Comparison of ENCODE assay signal across 22 cellular contexts in genomic region chrX:18946157-18946556, GRCh38.
"Had no signal": no experiment of that assay in that cellular context is flagged by ENCODE, and none has a peak within 500 bp of the region (broad histone marks: within the 10 kb centered on the region; RNA-seq: fewer than 3 reads in every experiment).

No MANE protein-coding gene starts in this region.

- H3K4me1 ChIP-seq: body of pancreas, left lung, tibial artery, uterus had no signal

- H3K27ac ChIP-seq: body of pancreas, left lung, tibial artery, uterus, VCaP had no signal

- H3K9me3 ChIP-seq: body of pancreas, left lung, tibial artery, uterus had no signal

- H3K4me1 Mint-ChIP-seq: activated naive CD4-positive, alpha-beta T cell treated with anti-CD3 and anti-CD28 coated beads, Interleukin-2, amount 50 U/mL, for 24 hours had no signal

- FAIRE-seq: colon, frontal cortex, kidney had no signal

- ATAC-seq: activated T-cell treated with anti-CD3 and anti-CD28 coated beads, Interleukin-2, amount 50 U/mL, for 72 hours; body of pancreas; left lung had no signal

- H3K36me3 ChIP-seq: uterus had no signal

- H3K27me3 ChIP-seq: body of pancreas, left lung, tibial artery, uterus had no signal

- DNase-seq: activated CD4-positive, CD25-positive, alpha-beta regulatory T cell treated with anti-CD3 and anti-CD28 coated beads, Interleukin-2, amount 50 U/mL, for 72 hours; activated gamma-delta T cell; activated T-cell treated with anti-CD3 and anti-CD28 coated beads, Interleukin-2, amount 50 U/mL, for 72 hours; body of pancreas; central memory CD4-positive, alpha-beta T cell; endodermal cell; erythroblast; hypothalamus; kidney; left lung; mammary epithelial cell; occipital lobe; stimulated activated CD4-positive, alpha-beta T cell treated with anti-CD3 and anti-CD28 coated beads, Interleukin-2, amount 100 ng/mL, for 24 hours; stimulated activated naive CD4-positive, alpha-beta T cell treated with Interleukin-2 at 50 U/mL for 16 hours; tibial artery; uterus had no signal

- H3K27ac Mint-ChIP-seq: activated naive CD4-positive, alpha-beta T cell treated with anti-CD3 and anti-CD28 coated beads, Interleukin-2, amount 50 U/mL, for 24 hours; activated T-cell treated with anti-CD3 and anti-CD28 coated beads, Interleukin-2, amount 50 U/mL, for 72 hours; endodermal cell; progenitor cell of endocrine pancreas; T-helper 1 cell treated with Interleukin-12 subunit alpha and Interleukin-12 subunit beta and Interleukin-4 antibody, amounts not matched to agents 30 μg/mL and 1 μg/mL, for 36 hours had no signal

- H3K27me3 Mint-ChIP-seq: activated naive CD4-positive, alpha-beta T cell treated with anti-CD3 and anti-CD28 coated beads, Interleukin-2, amount 50 U/mL, for 24 hours; progenitor cell of endocrine pancreas had no signal

- H3K9me3 Mint-ChIP-seq: activated naive CD4-positive, alpha-beta T cell treated with anti-CD3 and anti-CD28 coated beads, Interleukin-2, amount 50 U/mL, for 24 hours; T-helper 1 cell treated with Interleukin-12 subunit alpha and Interleukin-12 subunit beta and Interleukin-4 antibody, amounts not matched to agents 30 μg/mL and 1 μg/mL, for 36 hours had no signal

- H3K4me3 ChIP-seq: body of pancreas, left lung, tibial artery, uterus had no signal

- H3K4me3 Mint-ChIP-seq: activated naive CD4-positive, alpha-beta T cell treated with anti-CD3 and anti-CD28 coated beads, Interleukin-2, amount 50 U/mL, for 24 hours; activated T-cell treated with anti-CD3 and anti-CD28 coated beads, Interleukin-2, amount 50 U/mL, for 72 hours; endodermal cell; T-helper 1 cell treated with Interleukin-12 subunit alpha and Interleukin-12 subunit beta and Interleukin-4 antibody, amounts not matched to agents 30 μg/mL and 1 μg/mL, for 36 hours had no signal
